Comparison of ENCODE assay signal across 21 cellular contexts in genomic region chr2:121809607-121810006, GRCh38.
"Had no signal": no experiment of that assay in that cellular context is flagged by ENCODE, and none has a peak within 500 bp of the region (broad histone marks: within the 10 kb centered on the region; RNA-seq: fewer than 3 reads in every experiment).

No MANE protein-coding gene starts in this region.

- H3K4me3 ChIP-seq: lower lobe of right lung, neural progenitor cell, pancreas, tibial nerve, vagina had no signal

- H3K36me3 Mint-ChIP-seq: activated naive CD8-positive, alpha-beta T cell treated with anti-CD3 and anti-CD28 coated beads, Interleukin-2, amount 10 ng/mL, durations not matched to agents 7 days and 5 days; immature natural killer cell; stimulated activated naive B cell treated with anti-CD40 and anti-IgM and Interleukin-4, amounts not matched to agents 10 μg/mL and 1 μg/mL and 100 μg/mL, for 72 hours had no signal

- H3K27ac Mint-ChIP-seq: activated naive CD8-positive, alpha-beta T cell treated with anti-CD3 and anti-CD28 coated beads, Interleukin-2, amount 10 ng/mL, durations not matched to agents 7 days and 5 days; immature natural killer cell; neural progenitor cell; stimulated activated naive B cell treated with anti-CD40 and anti-IgM and Interleukin-4, amounts not matched to agents 10 μg/mL and 1 μg/mL and 100 μg/mL, for 72 hours had no signal

- DNase-seq: activated CD4-positive, alpha-beta T cell treated with anti-CD3 and anti-CD28 coated beads, Interleukin-2, amount 50 U/mL, for 4 hours; activated CD4-positive, CD25-positive, alpha-beta regulatory T cell treated with anti-CD3 and anti-CD28 coated beads, Interleukin-2, amount 50 U/mL, for 72 hours; activated naive CD4-positive, alpha-beta T cell; activated naive CD8-positive, alpha-beta T cell treated with anti-CD3 and anti-CD28 coated beads, Interleukin-2, amount 10 ng/mL, durations not matched to agents 7 days and 5 days; activated T-cell treated with anti-CD3 and anti-CD28 coated beads for 4 hours; anterior cingulate cortex; brain microvascular endothelial cell; cortex of kidney; effector CD4-positive, alpha-beta T cell; foreskin fibroblast; immature natural killer cell; lower lobe of right lung; pancreas; stimulated activated CD4-positive, alpha-beta T cell treated with anti-CD3 and anti-CD28 coated beads, Interleukin-2, amount 100 ng/mL, for 48 hours; stimulated activated naive B cell treated with anti-CD40 and anti-IgM and Interleukin-4, amounts not matched to agents 10 μg/mL and 1 μg/mL and 100 μg/mL, for 72 hours; substantia nigra; T1000 had no signal

- H3K4me1 Mint-ChIP-seq: immature natural killer cell had no signal

- H3K9me3 ChIP-seq: lower lobe of right lung, pancreas, tibial nerve, vagina had no signal

- H3K9me3 Mint-ChIP-seq: activated naive CD8-positive, alpha-beta T cell treated with anti-CD3 and anti-CD28 coated beads, Interleukin-2, amount 10 ng/mL, durations not matched to agents 7 days and 5 days; central memory CD8-positive, alpha-beta T cell; immature natural killer cell; stimulated activated naive B cell treated with anti-CD40 and anti-IgM and Interleukin-4, amounts not matched to agents 10 μg/mL and 1 μg/mL and 100 μg/mL, for 72 hours had no signal

- H3K27me3 Mint-ChIP-seq: stimulated activated naive B cell treated with anti-CD40 and anti-IgM and Interleukin-4, amounts not matched to agents 10 μg/mL and 1 μg/mL and 100 μg/mL, for 72 hours had no signal

- H3K27ac ChIP-seq: brain microvascular endothelial cell, lower lobe of right lung, neural progenitor cell, pancreas, tibial nerve, vagina had no signal

- ATAC-seq: lower lobe of right lung; pancreas; stimulated activated naive B cell treated with anti-CD40 and anti-IgM and Interleukin-4, amounts not matched to agents 10 μg/mL and 1 μg/mL and 100 μg/mL, for 72 hours had no signal

- H3K27me3 ChIP-seq: brain microvascular endothelial cell, neural progenitor cell, pancreas, tibial nerve, vagina had no signal

- H3K4me3 Mint-ChIP-seq: activated naive CD8-positive, alpha-beta T cell treated with anti-CD3 and anti-CD28 coated beads, Interleukin-2, amount 10 ng/mL, durations not matched to agents 7 days and 5 days; central memory CD8-positive, alpha-beta T cell; immature natural killer cell; neural progenitor cell; stimulated activated naive B cell treated with anti-CD40 and anti-IgM and Interleukin-4, amounts not matched to agents 10 μg/mL and 1 μg/mL and 100 μg/mL, for 72 hours had no signal

- H3K9ac ChIP-seq: neural progenitor cell had no signal

- H3K4me1 ChIP-seq: lower lobe of right lung, pancreas, tibial nerve, vagina had no signal

- H3K36me3 ChIP-seq: brain microvascular endothelial cell, lower lobe of right lung, neural progenitor cell, pancreas, tibial nerve, vagina had no signal
